ENCODE assay signal across 8 cellular contexts in genomic region chr1:43946244-43947060, GRCh38. TPM values are rescaled to one million over a fixed set of nuclear protein-coding genes. Genes with fewer than 3 reads are reported as not detected.
A peak's percentile ranks its signal among the peaks of the same experiment; 100 is the strongest.
DNase-seq lines count a peak whose midpoint lies in the region; ATAC-seq, FAIRE-seq and TF ChIP-seq lines count a peak whose summit lies in the region.

IPO13 (plus strand) TSS chr1:43946950; CDS start chr1:43947601, 651 bp downstream.

- H3K36me3 ChIP-seq in keratinocyte (ENCODE audit: control insufficient read depth in 2 of 2, extremely low read depth in 1 of 2, insufficient read depth in 2 of 2, low read length in 2 of 2): peaks cover 10 to 15% of the 10 kb centered on the region in 2 experiments

- TF ChIP-seq CTCF in AG10803 (conservative IDR thresholded peaks at IDR 0.05; ENCODE audit: low read length) (peak; percentile 50), keratinocyte (optimal IDR thresholded peaks at IDR 0.05 in 1 of 3, IDR thresholded peaks at IDR 0.05 in 1 of 3, conservative IDR thresholded peaks at IDR 0.05 in 1 of 3; ENCODE audit: extremely low read depth in 1 of 3, insufficient read depth in 2 of 3, low read length in 3 of 3) (peak; percentile 50 to 86 (median 79))

- no peaks in the 10 kb centered on the region for H3K9me1 ChIP-seq in keratinocyte (ENCODE audit: control insufficient read depth, extremely low read depth, insufficient read depth, low read length)

- peak within 1 kb of the TSS; percentile 97 for H3K4me3 Mint-ChIP-seq in central memory CD8-positive, alpha-beta T cell

- H3K27me3 Mint-ChIP-seq in central memory CD8-positive, alpha-beta T cell: no peaks in the 10 kb centered on the region

- H3K36me3 Mint-ChIP-seq in central memory CD8-positive, alpha-beta T cell (ENCODE audit: insufficient read depth): peaks cover 9% of the 10 kb centered on the region

- peak within 1 kb of the TSS; percentile 94 for H2AFZ ChIP-seq in keratinocyte (ENCODE audit: control insufficient read depth, low read length)

- FAIRE-seq in keratinocyte (lab: Jason Lieb, UNC): no peak

- H4K20me1 ChIP-seq in keratinocyte (ENCODE audit: control insufficient read depth, extremely low read depth, insufficient read depth, low read length): peaks cover 5% of the 10 kb centered on the region

- peak; percentile 94 for TF ChIP-seq POLR2A in GM18951 (IDR thresholded peaks at IDR 0.05; ENCODE audit: extremely low read depth, insufficient read depth, insufficient read length)

- peak within 1 kb of the TSS; percentile 89 for H3K4me2 ChIP-seq in keratinocyte (ENCODE audit: control insufficient read depth, extremely low read depth, insufficient read depth, low read depth, low read length)

- H3K27me3 ChIP-seq in keratinocyte (ENCODE audit: control insufficient read depth, extremely low read depth, insufficient read depth, low read length): no peaks in the 10 kb centered on the region

- peak within 1 kb of the TSS; percentile 97 for H3K27ac ChIP-seq in keratinocyte (ENCODE audit: control insufficient read depth, insufficient read depth, low read length)

- H3K4me1 ChIP-seq in keratinocyte (ENCODE audit: control insufficient read depth, extremely low read depth, insufficient read depth, low read length): peaks cover 24% of the 10 kb centered on the region

- H3K4me3 ChIP-seq in AG10803 (ENCODE audit: low read length) (peak within 1 kb of the TSS; percentile 98), keratinocyte (ENCODE audit: control insufficient read depth in 2 of 3, extremely low read depth in 1 of 3, insufficient read depth in 2 of 3, low read depth in 1 of 3, low read length in 3 of 3) (peak within 1 kb of the TSS; percentile 72 to 85 (median 79))

- ATAC-seq in HG03196 (IDR thresholded peaks at IDR 0.05; ENCODE audit: unreplicated experiment): peak; percentile 89
- ATAC-seq in central memory CD8-positive, alpha-beta T cell (replicated peaks; ENCODE audit: extremely low read depth, poor library complexity, severe bottlenecking): peak; percentile 97

- in situ Hi-C loops in GM18951 (cut with MboI; ENCODE audit: low sequenced_read_pairs, unreplicated experiment): no loop called here

- peaks cover 56% of the 10 kb centered on the region for H3K4me1 Mint-ChIP-seq in central memory CD8-positive, alpha-beta T cell

- dilution Hi-C loops in keratinocyte (cut with MboI; ENCODE audit: extremely low pct_ligation_motif_present, low sequenced_read_pairs): loop anchor here (25.0 kb wide), 2 partner anchors 109 to 234 kb away; partner anchors contain the start of gene ST3GAL3

- H3K9ac ChIP-seq in keratinocyte (ENCODE audit: control insufficient read depth, extremely low read depth, insufficient read depth, low read length): peak within 1 kb of the TSS; percentile 98

- H3K27ac Mint-ChIP-seq in central memory CD8-positive, alpha-beta T cell (ENCODE audit: low read depth): peak within 1 kb of the TSS; percentile 92

- DNase-seq in AG10803 (ENCODE audit: low read depth) (peak; percentile 92), NCI-H226 (peak; percentile 92), keratinocyte (ENCODE audit: low read depth, low spot score) (peak; percentile 81)
- DNase-seq in activated CD4-positive, CD25-positive, alpha-beta regulatory T cell treated with anti-CD3 and anti-CD28 coated beads, Interleukin-2, amount 50 U/mL, for 16 hours (ENCODE audit: low read depth, low spot score): peak; percentile 87
- peak; percentile 94 to 96 for DNase-seq in central memory CD8-positive, alpha-beta T cell (ENCODE audit: low spot score in 2 of 2)
- DNase-seq in stimulated activated CD4-positive, alpha-beta T cell treated with anti-CD3 and anti-CD28 coated beads, Interleukin-15, amount 100 ng/mL, for 1 hour (ENCODE audit: low read depth in 1 of 2, low spot score in 1 of 2): peak; percentile 89 to 95

- peaks cover 51% of the 10 kb centered on the region for H3K79me2 ChIP-seq in keratinocyte (ENCODE audit: control insufficient read depth, insufficient read depth, low read length)

- H3K9me3 ChIP-seq in keratinocyte (ENCODE audit: control insufficient read depth, low read depth, low read length): no peaks in the 10 kb centered on the region

- no peaks in the 10 kb centered on the region for H3K9me3 Mint-ChIP-seq in central memory CD8-positive, alpha-beta T cell

RNA-seq across cellular contexts. Expression of gene IPO13, which starts in this region (rescaled TPM):
- 20.7 to 40.0 TPM (median 35.7 TPM) in 3 replicates for polyA plus RNA-seq in keratinocyte
- polyA plus RNA-seq in keratinocyte (2011; ENCODE audit: low read depth): 29.5 TPM
- 23.3 and 31.4 TPM in 2 replicates for polyA plus RNA-seq in keratinocyte (2011; cell fraction: cytosol; rRNA removed)
- polyA plus RNA-seq in keratinocyte (2011; cell fraction: nucleus; rRNA removed): 88.6 and 100 TPM in 2 replicates
- polyA plus RNA-seq in keratinocyte (2012; ENCODE audit: low replicate concordance): 28.3 and 31.7 TPM in 2 replicates
- 68.1 to 123 TPM (median 111 TPM) in 3 replicates for polyA minus RNA-seq in keratinocyte
- 58.1 TPM for polyA minus RNA-seq in keratinocyte (2011; cell fraction: cytosol; rRNA and poly(A)+ RNA removed)
- polyA minus RNA-seq in keratinocyte (2011; cell fraction: nucleus; rRNA and poly(A)+ RNA removed): 46.1 and 57.6 TPM in 2 replicates

Comparison
In these comparisons a context has a peak if more than half of its experiments do, and no peak if none do; other contexts are left out.
1. Peak in every context shown above with its lines: DNase-seq, ATAC-seq, H3K4me3 ChIP-seq and H3K27ac ChIP-seq.